In the genomic region with DNA sequence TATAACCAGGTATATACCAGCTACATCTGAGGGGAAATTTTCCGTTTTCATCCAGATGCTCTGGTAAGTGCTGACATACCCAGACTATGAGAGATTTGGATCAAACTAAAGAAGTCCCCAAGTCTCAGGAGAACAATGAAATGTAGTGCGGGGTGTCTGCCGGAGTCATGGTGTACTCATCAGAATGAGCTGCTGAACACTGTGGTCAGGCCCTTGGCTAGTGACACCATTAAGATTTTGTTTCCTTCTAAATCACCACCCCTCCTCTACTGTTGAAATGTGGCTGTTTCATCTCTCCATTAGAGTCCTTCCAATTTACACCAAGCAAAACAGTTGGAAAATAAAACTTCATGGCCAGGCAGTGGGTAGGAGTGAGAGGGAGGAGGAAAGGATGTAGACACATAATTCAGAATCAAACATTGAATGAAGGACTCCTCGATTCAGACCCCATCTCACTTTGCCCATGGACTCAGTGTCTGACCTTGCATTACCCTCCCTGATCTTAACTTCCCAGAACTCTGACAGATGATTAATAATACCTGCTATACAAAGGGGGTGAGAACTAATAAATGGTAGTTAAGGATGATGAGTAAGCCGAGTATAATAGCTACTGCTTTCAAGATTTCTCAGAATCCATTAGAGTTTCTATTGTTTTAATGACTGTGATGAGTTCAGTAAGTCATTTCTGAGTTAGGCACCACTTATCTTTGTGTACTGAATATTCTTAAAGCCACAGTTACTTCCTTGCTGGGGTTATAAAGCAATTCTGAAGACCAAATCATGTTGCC, we compare ENCODE assay signal across 14 cellular contexts.
A peak's percentile ranks its signal among the peaks of the same experiment; 100 is the strongest.
DNase-seq lines count a peak whose midpoint lies in the region; ATAC-seq, FAIRE-seq and TF ChIP-seq lines count a peak whose summit lies in the region.
"Had no signal": no experiment of that assay in that cellular context is flagged by ENCODE, and none has a peak within 500 bp of the region (broad histone marks: within the 10 kb centered on the region; RNA-seq: fewer than 3 reads in every experiment).

No MANE protein-coding gene starts in this region.

- TF ChIP-seq CTCF in natural killer cell (IDR thresholded peaks at IDR 0.05) (no peak), GM12878 (IDR thresholded peaks at IDR 0.05 in 2 of 3, conservative IDR thresholded peaks at IDR 0.05 in 1 of 3; ENCODE audit: control insufficient read depth in 2 of 3, extremely low read depth in 1 of 3, insufficient read depth in 1 of 3, low read depth in 3 of 3, low read length in 3 of 3) (no peak), mesothelial cell of epicardium (IDR thresholded peaks at IDR 0.05; ENCODE audit: unreplicated experiment) (no peak)

- H3K4me3 ChIP-seq in GM12878 (no peak overlapping the region), aorta (ENCODE audit: low read length in 2 of 2) (no peak overlapping the region)
- H3K4me3 ChIP-seq: vagina had no signal

- no peaks in the 10 kb centered on the region for H3K27me3 ChIP-seq in GM12878 (replicated peaks in 1 of 2; ENCODE audit: control insufficient read depth in 2 of 2, insufficient read depth in 2 of 2, low read length in 1 of 2)
- no peaks in the 10 kb centered on the region for H3K27me3 ChIP-seq in aorta (ENCODE audit: control insufficient read depth in 1 of 2, insufficient read depth in 2 of 2, low read length in 1 of 2)
- H3K27me3 ChIP-seq: neutrophil, vagina had no signal

- ATAC-seq in natural killer cell treated with Interleukin-12 subunit alpha and Interleukin-12 subunit beta and Interleukin-15 and Interleukin-18, amount 100 ng/mL, for 72 hours = peak in 1 of 2 donors; percentile 68
- ATAC-seq in natural killer cell = no peak
- ATAC-seq in GM12878 = no peak; the same call in 1 of the 3 replicates
- ATAC-seq in aorta (ENCODE audit: low FRiP score) = peak; percentile 6
- no peak for ATAC-seq in HG02642 (IDR thresholded peaks at IDR 0.05; ENCODE audit: poor library complexity, unreplicated experiment)
- ATAC-seq: T-helper 17 cell had no signal

- H3K36me3 Mint-ChIP-seq in natural killer cell treated with Interleukin-12 subunit alpha and Interleukin-12 subunit beta and Interleukin-15 and Interleukin-18, amount 100 ng/mL, for 72 hours = peaks cover 5% of the 10 kb centered on the region
- H3K36me3 Mint-ChIP-seq in natural killer cell (no peaks in the 10 kb centered on the region), mesothelial cell of epicardium (no peaks in the 10 kb centered on the region)

- H3K36me3 ChIP-seq in GM12878 (ENCODE audit: control insufficient read depth in 2 of 2, insufficient read depth in 2 of 2, low read length in 1 of 2) (no peaks in the 10 kb centered on the region), aorta (ENCODE audit: control insufficient read depth in 1 of 2, insufficient read depth in 2 of 2, low read length in 1 of 2) (no peaks in the 10 kb centered on the region)
- H3K36me3 ChIP-seq: neutrophil, vagina had no signal

- 58% methylated on average over 5 of the region's 5 CpGs for WGBS in GM12878 (ENCODE audit: insufficient coverage, insufficient replicate concordance, low lambda C conversion rate, missing lambda C conversion rate)
- WGBS in aorta, 2 donors = 89 to 92% methylated on average over 5 of the region's 5 CpGs

- H3K27me3 Mint-ChIP-seq in natural killer cell treated with Interleukin-12 subunit alpha and Interleukin-12 subunit beta and Interleukin-15 and Interleukin-18, amount 100 ng/mL, for 72 hours = no peaks in the 10 kb centered on the region
- H3K27me3 Mint-ChIP-seq in natural killer cell (ENCODE audit: low read depth in 2 of 2) (no peaks in the 10 kb centered on the region), mesothelial cell of epicardium (ENCODE audit: low read depth) (no peaks in the 10 kb centered on the region)
- H3K27me3 Mint-ChIP-seq: T-helper 17 cell had no signal

- H3K4me1 ChIP-seq in GM12878 (ENCODE audit: control insufficient read depth, insufficient read depth, low read length) (no peaks in the 10 kb centered on the region; the same call in 1 of the 2 replicates), aorta (ENCODE audit: control insufficient read depth in 1 of 2, insufficient read depth in 2 of 2, low read length in 2 of 2) (peaks cover 3 to 8% of the 10 kb centered on the region in 2 donors)

- H3K9me3 ChIP-seq in GM12878 (replicated peaks; ENCODE audit: control insufficient read depth, insufficient read depth, low read length) (no peaks in the 10 kb centered on the region; the same call in 2 of the 3 replicates), aorta (ENCODE audit: control insufficient read depth, low read length) (no peaks in the 10 kb centered on the region)
- H3K9me3 ChIP-seq: neutrophil, vagina had no signal

- POLR2A ChIA-PET in GM12878 (lab: Charles Lee) = no interaction called here

- no peak overlapping the region for H3K9ac ChIP-seq in GM12878 (ENCODE audit: control insufficient read depth, insufficient read depth, low read length)

- no peak for TF ChIP-seq POLR2A in GM12878 (IDR thresholded peaks at IDR 0.05; ENCODE audit: low read depth, low read length)

- H2AFZ ChIP-seq in GM12878 (ENCODE audit: control insufficient read depth, low read depth, low read length) = no peak overlapping the region

- no peaks in the 10 kb centered on the region for H3K79me2 ChIP-seq in GM12878 (ENCODE audit: control insufficient read depth, insufficient read depth, low read length)

- RAD21 ChIA-PET in GM12878 (lab: Charles Lee; ENCODE audit: unreplicated experiment) = no interaction called here

- no peak for DNase-seq in natural killer cell treated with Interleukin-12 subunit alpha and Interleukin-12 subunit beta and Interleukin-15 and Interleukin-18, amount 100 ng/mL, for 72 hours (ENCODE audit: low spot score)
- no peak for DNase-seq in natural killer cell
- no peak for DNase-seq in GM12878 (ENCODE audit: low read depth, low spot score)
- DNase-seq in mesothelial cell of epicardium (ENCODE audit: low spot score in 2 of 2, unreplicated experiment in 2 of 2) = no peak
- DNase-seq in aorta = no peak
- no peak for DNase-seq in NCI-H1930 (lab: John Stamatoyannopoulos, UW)
- no peak for DNase-seq in mucosa of gallbladder (ENCODE audit: low spot score)
- DNase-seq: C1 segment of cervical spinal cord, cortex of kidney, NCI-H1105 treated with DMSO at 0.1 percent for 48 hours, T-helper 17 cell had no signal

- CTCF ChIA-PET in GM12878 (lab: Yijun Ruan, JAX) = interaction anchor here (0.9 to 1.9 kb wide), 3 partner anchors 33 to 302 kb away, joined by 3 to 4 read pairs (median 4); no protein-coding TSS in a partner anchor

- H3K27ac ChIP-seq in GM12878 (ENCODE audit: control insufficient read depth, insufficient read depth) (no peak overlapping the region), aorta (ENCODE audit: low read depth in 1 of 2, low read length in 2 of 2) (no peak overlapping the region)
- H3K27ac ChIP-seq: neutrophil had no signal

- SMC1A ChIA-PET in GM12878 (lab: Charles Lee; ENCODE audit: uncharacterized antibody, unreplicated experiment) = interaction anchor here (1.2 to 2.1 kb wide), 3 partner anchors 12 to 271 kb away, joined by 4 to 6 read pairs (median 6); no protein-coding TSS in a partner anchor

- peak overlapping the region; percentile 32 for H3K4me3 Mint-ChIP-seq in natural killer cell treated with Interleukin-12 subunit alpha and Interleukin-12 subunit beta and Interleukin-15 and Interleukin-18, amount 100 ng/mL, for 72 hours
- H3K4me3 Mint-ChIP-seq in natural killer cell (no peak overlapping the region), mesothelial cell of epicardium (no peak overlapping the region)
- H3K4me3 Mint-ChIP-seq: T-helper 17 cell had no signal

- in situ Hi-C loops in GM12878 (cut with MboI) = no loop called here

- no peak for FAIRE-seq in GM12878 (lab: Jason Lieb, UNC)

- BruUV-seq in GM12878 (replicated peaks; lab: Mats Ljungman, UMichigan) = no TSS peak

- intact Hi-C loops in natural killer cell (cut with micrococcal nuclease) (no loop called here), GM12878 (cut with micrococcal nuclease; ENCODE audit: unreplicated experiment) (no loop called here), aorta (cut with DNase I) (no loop called here)

- no peak for TF ChIP-seq RAD21 in GM12878 (IDR thresholded peaks at IDR 0.05; ENCODE audit: insufficient read depth, low read depth, low read length)

- no peaks in the 10 kb centered on the region for H4K20me1 ChIP-seq in GM12878 (ENCODE audit: control insufficient read depth, insufficient read depth)

- H3K4me1 Mint-ChIP-seq in natural killer cell treated with Interleukin-12 subunit alpha and Interleukin-12 subunit beta and Interleukin-15 and Interleukin-18, amount 100 ng/mL, for 72 hours (ENCODE audit: low read depth in 2 of 2) = peaks cover 40 to 49% of the 10 kb centered on the region in 2 donors
- H3K4me1 Mint-ChIP-seq in natural killer cell (peaks cover 42 to 45% of the 10 kb centered on the region in 2 donors), mesothelial cell of epicardium (peaks cover 33% of the 10 kb centered on the region)

- no peaks in the 10 kb centered on the region for H3K9me3 Mint-ChIP-seq in natural killer cell treated with Interleukin-12 subunit alpha and Interleukin-12 subunit beta and Interleukin-15 and Interleukin-18, amount 100 ng/mL, for 72 hours
- no peaks in the 10 kb centered on the region for H3K9me3 Mint-ChIP-seq in natural killer cell
- no peaks in the 10 kb centered on the region for H3K9me3 Mint-ChIP-seq in mesothelial cell of epicardium

- no peak for TF ChIP-seq EP300 in GM12878 (IDR thresholded peaks at IDR 0.05; ENCODE audit: borderline replicate concordance in 1 of 2, control insufficient read depth in 1 of 2, low read depth in 2 of 2, low read length in 2 of 2)

- H3K4me2 ChIP-seq in GM12878 (ENCODE audit: control insufficient read depth, insufficient read depth) = no peak overlapping the region

- peak overlapping the region in 1 of 2 donors; percentile 33 for H3K27ac Mint-ChIP-seq in natural killer cell treated with Interleukin-12 subunit alpha and Interleukin-12 subunit beta and Interleukin-15 and Interleukin-18, amount 100 ng/mL, for 72 hours
- H3K27ac Mint-ChIP-seq in natural killer cell = no peak overlapping the region
- peak overlapping the region; percentile 21 for H3K27ac Mint-ChIP-seq in mesothelial cell of epicardium
- H3K27ac Mint-ChIP-seq: T-helper 17 cell had no signal

TF ChIP-seq in GM12878, 131 proteins besides CTCF, POLR2A, EP300 and RAD21 (continues in another document):
- no peak for TF ChIP-seq CHD4 (IDR thresholded peaks at IDR 0.05)
- TF ChIP-seq YY1 (IDR thresholded peaks at IDR 0.05; ENCODE audit: low read depth, low read length) = no peak
- TF ChIP-seq MTA2 (IDR thresholded peaks at IDR 0.05; ENCODE audit: low read depth) = peak; percentile 57; the same call in 1 of the 2 replicates
